ENCODE assay signal across 10 cellular contexts in the genomic region with DNA sequence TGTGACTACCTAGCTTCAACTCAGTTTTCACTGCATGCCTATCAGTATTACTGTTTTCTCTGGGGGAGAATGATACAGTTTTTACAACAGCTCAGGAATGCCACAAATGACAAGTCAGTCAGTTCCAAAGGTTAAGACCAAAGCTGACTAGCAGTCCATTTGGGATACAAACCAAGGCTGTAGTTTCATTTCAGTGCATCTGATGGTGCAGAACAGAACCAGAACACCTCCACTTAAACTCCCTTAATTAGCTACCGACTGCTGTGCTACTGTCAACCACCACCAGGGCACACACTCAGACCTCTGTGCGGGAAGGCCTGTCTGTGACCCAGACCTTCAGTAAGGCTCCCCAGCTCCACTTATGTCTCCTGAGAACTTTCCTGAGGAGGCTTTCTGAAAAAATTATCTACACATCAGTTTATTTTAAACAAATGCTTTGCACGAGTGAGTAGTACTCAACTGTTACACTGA. TPM values are rescaled to one million over a fixed set of nuclear protein-coding genes. Genes with fewer than 3 reads are reported as not detected.
DNase-seq lines count a peak whose midpoint lies in the region; ATAC-seq and TF ChIP-seq lines count a peak whose summit lies in the region.
"Had no signal": no experiment of that assay in that cellular context is flagged by ENCODE, and none has a peak within 500 bp of the region (broad histone marks: within the 10 kb centered on the region; RNA-seq: fewer than 3 reads in every experiment).

No MANE protein-coding gene starts in this region.

- H3K9me3 ChIP-seq in AG04450 (ENCODE audit: control insufficient read depth, insufficient read depth, low read length) (no peaks in the 10 kb centered on the region), WERI-Rb-1 (ENCODE audit: severe bottlenecking) (no peaks in the 10 kb centered on the region)

- no peaks in the 10 kb centered on the region for H3K27me3 ChIP-seq in AG04450 (ENCODE audit: control insufficient read depth, insufficient read depth, low read length)
- no peaks in the 10 kb centered on the region for H3K27me3 ChIP-seq in WERI-Rb-1 (ENCODE audit: insufficient read depth, low read depth, severe bottlenecking)
- no peaks in the 10 kb centered on the region for H3K27me3 ChIP-seq in kidney epithelial cell (ENCODE audit: control insufficient read depth, insufficient read depth, low read length)

- H3K4me3 ChIP-seq in AG04450 (ENCODE audit: low read depth, low read length) (no peak overlapping the region), GM12864 (ENCODE audit: low read depth, low read length) (no peak overlapping the region), WERI-Rb-1 (ENCODE audit: low read depth, low read length) (no peak overlapping the region), kidney epithelial cell (ENCODE audit: low read depth, low read length) (no peak overlapping the region)

- H3K27ac ChIP-seq in AG04450 (ENCODE audit: low read depth, low read length) (no peak overlapping the region), WERI-Rb-1 (no peak overlapping the region), caudate nucleus (ENCODE audit: low read depth, low read length) (no peak overlapping the region)

- POLR2A ChIA-PET in AG04450 (lab: Yijun Ruan, JAX): interaction anchor here (1.5 to 3.8 kb wide), 2 partner anchors 20 to 43 kb away, joined by 4 to 16 read pairs; a partner anchor contains a TSS

- no peak for ATAC-seq in HG02642 (IDR thresholded peaks at IDR 0.05; ENCODE audit: poor library complexity, unreplicated experiment)

- CTCF ChIA-PET in AG04450 (lab: Charles Lee): interaction anchor here (0.6 to 4.0 kb wide), 9 partner anchors 9 to 90 kb away, joined by 3 to 37 read pairs (median 5); no protein-coding TSS in a partner anchor

- TF ChIP-seq CTCF in AG04450 (IDR thresholded peaks at IDR 0.05; ENCODE audit: low read depth, low read length): peak; percentile 53
- TF ChIP-seq CTCF in GM12864 (IDR thresholded peaks at IDR 0.05; ENCODE audit: low read depth, low read length, missing control alignments): peak; percentile 61
- peak; percentile 72 for TF ChIP-seq CTCF in WERI-Rb-1 (IDR thresholded peaks at IDR 0.05; ENCODE audit: low read depth, low read length)
- TF ChIP-seq CTCF in kidney epithelial cell (IDR thresholded peaks at IDR 0.05; ENCODE audit: insufficient read depth, low read length, poor library complexity, severe bottlenecking): peak; percentile 51
- no peak for TF ChIP-seq CTCF in GM20000 (IDR thresholded peaks at IDR 0.05; ENCODE audit: extremely low read depth, missing control alignments)

- DNase-seq in AG04450 (ENCODE audit: low read depth, low spot score) (no peak), GM12864 (ENCODE audit: low read depth) (no peak), WERI-Rb-1 (peak; percentile 53), kidney epithelial cell (ENCODE audit: low read depth) (no peak), GM20000 (ENCODE audit: low spot score) (no peak), caudate nucleus (lab: John Stamatoyannopoulos, UW) (no peak)
- no peak for DNase-seq in activated effector memory CD4-positive, alpha-beta T cell treated with anti-CD3 and anti-CD28 coated beads, Interleukin-2, amount 50 U/mL, for 16 hours
- DNase-seq: activated naive CD8-positive, alpha-beta T cell treated with anti-CD3 and anti-CD28 coated beads, Interleukin-2, amount 10 ng/mL, durations not matched to agents 7 days and 5 days; nucleus accumbens had no signal

- H3K36me3 ChIP-seq in WERI-Rb-1 (peaks cover 85% of the 10 kb centered on the region), kidney epithelial cell (ENCODE audit: control insufficient read depth, insufficient read depth, low read length) (peaks cover 2% of the 10 kb centered on the region)

RNA-seq across cellular contexts. Expression of a gene that starts 20.4 kb away (rescaled TPM):
- polyA plus RNA-seq in AG04450 (2011; rRNA removed): 237 and 251 TPM in 2 replicates
- polyA minus RNA-seq in AG04450 (2011; rRNA and poly(A)+ RNA removed): 179 and 186 TPM in 2 replicates
- 228 TPM in 2 replicates for total RNA-seq in kidney epithelial cell

RNA-seq across cellular contexts. Expression of a gene that starts 30.9 kb away (rescaled TPM):
- 107 and 122 TPM in 2 replicates for polyA plus RNA-seq in AG04450 (2011; rRNA removed)
- 76.3 and 92.6 TPM in 2 replicates for polyA minus RNA-seq in AG04450 (2011; rRNA and poly(A)+ RNA removed)
- 3.3 and 3.7 TPM in 2 replicates for total RNA-seq in kidney epithelial cell

RNA-seq across cellular contexts. Expression of a gene that starts 32.8 kb away (rescaled TPM):
- 57.2 and 68.2 TPM in 2 replicates for polyA plus RNA-seq in AG04450 (2011; rRNA removed)
- polyA minus RNA-seq in AG04450 (2011; rRNA and poly(A)+ RNA removed): 13.7 and 27.0 TPM in 2 replicates
- 54.8 and 78.6 TPM in 2 replicates for total RNA-seq in kidney epithelial cell

RNA-seq across cellular contexts. Expression of a gene that starts 39.0 kb away (rescaled TPM):
- 16.0 and 17.2 TPM in 2 replicates for polyA plus RNA-seq in AG04450 (2011; rRNA removed)
- polyA minus RNA-seq in AG04450 (2011; rRNA and poly(A)+ RNA removed): 14.2 and 22.0 TPM in 2 replicates
- 18.1 and 24.7 TPM in 2 replicates for total RNA-seq in kidney epithelial cell
